Comparison of ENCODE assay signal across 1 cellular context in the genomic region with DNA sequence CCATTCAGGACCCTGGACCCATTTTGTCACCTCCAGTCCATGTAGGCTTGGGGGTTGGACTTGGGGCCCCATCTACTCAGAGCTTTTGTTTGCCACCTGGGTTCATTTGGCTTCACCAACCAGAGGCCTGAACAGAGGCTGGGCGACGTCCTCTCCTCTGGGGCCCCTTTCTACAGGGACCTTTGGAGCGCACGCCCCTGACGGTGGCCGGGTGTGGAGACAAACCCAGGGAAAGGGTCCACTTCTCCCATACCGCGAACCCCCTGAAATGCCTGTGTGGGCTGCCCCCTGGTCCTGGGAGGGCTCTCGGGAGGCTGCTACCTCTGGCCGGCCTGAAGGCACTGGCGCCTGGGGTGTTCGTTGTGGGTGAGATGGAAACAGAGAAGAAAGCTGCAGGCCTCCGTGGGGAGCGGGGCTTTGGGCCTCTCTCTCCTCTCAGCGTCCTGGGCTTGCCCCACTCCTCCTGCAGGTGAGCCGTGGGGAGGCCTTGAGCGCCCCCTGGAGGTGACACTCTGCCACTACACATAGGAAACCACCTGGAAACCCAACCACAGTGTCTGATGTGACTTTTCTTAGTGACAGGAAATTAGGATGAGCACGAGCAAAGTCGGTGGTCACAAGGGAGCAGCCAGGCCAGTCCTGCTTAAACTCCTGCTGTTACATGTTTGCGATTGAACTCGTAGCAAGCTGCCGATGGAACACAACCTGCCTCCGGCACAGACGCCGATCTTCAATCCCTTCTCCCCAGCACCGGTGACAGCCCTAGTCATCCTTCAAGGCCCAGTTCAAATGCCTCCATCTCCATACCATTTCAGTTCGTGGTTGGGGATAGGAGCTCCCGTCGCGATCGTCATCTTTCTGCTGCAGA.
TF ChIP-seq lines count a peak whose summit lies in the region.

No MANE protein-coding gene starts in this region.

TF ChIP-seq in liver, 16 proteins besides CTCF, POLR2A, EP300 and RAD21 (continued from another document):
- TF ChIP-seq, protein P1, sequence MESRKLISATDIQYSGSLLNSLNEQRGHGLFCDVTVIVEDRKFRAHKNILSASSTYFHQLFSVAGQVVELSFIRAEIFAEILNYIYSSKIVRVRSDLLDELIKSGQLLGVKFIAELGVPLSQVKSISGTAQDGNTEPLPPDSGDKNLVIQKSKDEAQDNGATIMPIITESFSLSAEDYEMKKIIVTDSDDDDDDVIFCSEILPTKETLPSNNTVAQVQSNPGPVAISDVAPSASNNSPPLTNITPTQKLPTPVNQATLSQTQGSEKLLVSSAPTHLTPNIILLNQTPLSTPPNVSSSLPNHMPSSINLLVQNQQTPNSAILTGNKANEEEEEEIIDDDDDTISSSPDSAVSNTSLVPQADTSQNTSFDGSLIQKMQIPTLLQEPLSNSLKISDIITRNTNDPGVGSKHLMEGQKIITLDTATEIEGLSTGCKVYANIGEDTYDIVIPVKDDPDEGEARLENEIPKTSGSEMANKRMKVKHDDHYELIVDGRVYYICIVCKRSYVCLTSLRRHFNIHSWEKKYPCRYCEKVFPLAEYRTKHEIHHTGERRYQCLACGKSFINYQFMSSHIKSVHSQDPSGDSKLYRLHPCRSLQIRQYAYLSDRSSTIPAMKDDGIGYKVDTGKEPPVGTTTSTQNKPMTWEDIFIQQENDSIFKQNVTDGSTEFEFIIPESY (IDR thresholded peaks at IDR 0.05) = no peak
- TF ChIP-seq RXRA (IDR thresholded peaks at IDR 0.05) (no peak), JUND (IDR thresholded peaks at IDR 0.05) (no peak), FOXA1 (IDR thresholded peaks at IDR 0.05) (no peak), HNF4A (conservative IDR thresholded peaks at IDR 0.05) (no peak)
